22 cellular contexts compared by ENCODE assay signal in genomic region chr1:30572192-30572591, GRCh38.
DNase-seq lines count a peak whose midpoint lies in the region; ATAC-seq and TF ChIP-seq lines count a peak whose summit lies in the region.
"Had no signal": no experiment of that assay in that cellular context is flagged by ENCODE, and none has a peak within 500 bp of the region (broad histone marks: within the 10 kb centered on the region; RNA-seq: fewer than 3 reads in every experiment).

No MANE protein-coding gene starts in this region.

- H3K27me3 Mint-ChIP-seq in HFFc6 (ENCODE audit: insufficient read depth) = peaks cover 26% of the 10 kb centered on the region

- no peak for TF ChIP-seq POLR2A in erythroblast (IDR thresholded peaks at IDR 0.05; ENCODE audit: low read length)

- CTCF ChIA-PET in SK-N-SH (lab: Yijun Ruan, JAX) = interaction anchor here (0.6 to 1.6 kb wide), 3 partner anchors 192 to 483 kb away, joined by 3 to 6 read pairs (median 3); no protein-coding TSS in a partner anchor

- POLR2A ChIA-PET in SK-N-SH (lab: Yijun Ruan, JAX) = no interaction called here

- H3K79me2 ChIP-seq in SK-N-SH (ENCODE audit: insufficient read depth) = no peaks in the 10 kb centered on the region

- no peaks in the 10 kb centered on the region for H3K4me1 Mint-ChIP-seq in HFFc6 (ENCODE audit: low read depth)
- H3K4me1 Mint-ChIP-seq: activated CD4-positive, alpha-beta T cell treated with anti-CD3 and anti-CD28 coated beads for 36 hours; CD4-positive, alpha-beta memory T cell had no signal

- DNase-seq in SK-N-SH (peak; percentile 33), HFFc6 (peak; percentile 48), epithelial cell of proximal tubule (ENCODE audit: low read depth) (no peak), psoas muscle (no peak), HPDE6-E6E7 (ENCODE audit: extremely low spot score) (no peak), NK-92 (lab: John Stamatoyannopoulos, UW; ENCODE audit: unreplicated experiment) (no peak), erythroblast (lab: John Stamatoyannopoulos, UW) (no peak)
- DNase-seq: activated CD4-positive, alpha-beta T cell treated with anti-CD3 and anti-CD28 coated beads for 36 hours; activated effector memory CD4-positive, alpha-beta T cell treated with anti-CD3 and anti-CD28 coated beads, Interleukin-2, amount 50 U/mL, for 16 hours; adrenal gland; CD4-positive, alpha-beta memory T cell; DMS79; effector CD4-positive, alpha-beta T cell; hippocampal formation; kidney; midbrain; NCI-H748 treated with DMSO at 0.1 percent for 48 hours; PC-9; stimulated activated CD4-positive, alpha-beta T cell treated with anti-CD3 and anti-CD28 coated beads, Interleukin-12 subunit alpha, Interleukin-12 subunit beta, amount 100 ng/mL, for 4 hours had no signal

- H3K9me3 ChIP-seq in SK-N-SH (no peaks in the 10 kb centered on the region), psoas muscle (no peaks in the 10 kb centered on the region)
- H3K9me3 ChIP-seq: adrenal gland, HAP-1 had no signal

- no peaks in the 10 kb centered on the region for H3F3A ChIP-seq in SK-N-SH (replicated peaks; ENCODE audit: insufficient read depth)

- no peak for TF ChIP-seq EP300 in SK-N-SH (IDR thresholded peaks at IDR 0.05; ENCODE audit: borderline replicate concordance in 1 of 2, low read depth in 1 of 2, low read length in 1 of 2)

- H3K36me3 ChIP-seq in SK-N-SH (replicated peaks in 1 of 2; ENCODE audit: control insufficient read depth in 1 of 2, insufficient read depth in 2 of 2, low read length in 1 of 2) (no peaks in the 10 kb centered on the region), psoas muscle (ENCODE audit: insufficient read depth in 1 of 2, low read depth in 1 of 2) (no peaks in the 10 kb centered on the region)
- H3K36me3 ChIP-seq: adrenal gland, cardiac muscle cell, HAP-1 had no signal

- ATAC-seq in SK-N-SH treated with all-trans-retinoic acid at 6 μM for 48 hours (no peak), psoas muscle (peak; percentile 65 to 84 (median 76))
- ATAC-seq: activated CD4-positive, alpha-beta T cell treated with anti-CD3 and anti-CD28 coated beads for 36 hours had no signal

- H2AFZ ChIP-seq in SK-N-SH (ENCODE audit: low read depth) = no peak overlapping the region
- H2AFZ ChIP-seq: PC-9 had no signal

- no peak overlapping the region for H3K4me3 Mint-ChIP-seq in HFFc6
- H3K4me3 Mint-ChIP-seq: activated CD4-positive, alpha-beta T cell treated with anti-CD3 and anti-CD28 coated beads for 36 hours; CD4-positive, alpha-beta memory T cell had no signal

- H3K27ac ChIP-seq in SK-N-SH (ENCODE audit: low read depth in 2 of 2, low read length in 1 of 2) = no peak overlapping the region
- no peak overlapping the region for H3K27ac ChIP-seq in psoas muscle
- H3K27ac ChIP-seq: adrenal gland, cardiac muscle cell, PC-9 had no signal

- H3K27me3 ChIP-seq in SK-N-SH (ENCODE audit: insufficient read depth) = no peaks in the 10 kb centered on the region
- H3K27me3 ChIP-seq in psoas muscle (ENCODE audit: insufficient read depth in 3 of 3, low read length in 2 of 3) = no peaks in the 10 kb centered on the region
- H3K27me3 ChIP-seq: adrenal gland, cardiac muscle cell had no signal

- no peaks in the 10 kb centered on the region for H4K20me1 ChIP-seq in SK-N-SH (ENCODE audit: insufficient read depth)

- peak; percentile 37 for TF ChIP-seq RAD21 in SK-N-SH (IDR thresholded peaks at IDR 0.05; ENCODE audit: low read length)

- H3K4me1 ChIP-seq in SK-N-SH (ENCODE audit: control insufficient read depth in 1 of 2, insufficient read depth in 2 of 2, low read depth in 1 of 2, low read length in 1 of 2) (peaks cover 0 to 25% of the 10 kb centered on the region in 2 experiments; a peak in 1 of 4 replicates), psoas muscle (no peaks in the 10 kb centered on the region)
- H3K4me1 ChIP-seq: adrenal gland, HAP-1 had no signal

- H3K4me3 ChIP-seq in SK-N-SH (ENCODE audit: low read depth in 2 of 2, low read length in 1 of 2) = no peak overlapping the region
- H3K4me3 ChIP-seq in epithelial cell of proximal tubule (ENCODE audit: low read depth, low read length) = no peak overlapping the region
- no peak overlapping the region for H3K4me3 ChIP-seq in psoas muscle
- H3K4me3 ChIP-seq: adrenal gland, cardiac muscle cell, HAP-1, PC-9 had no signal

- TF ChIP-seq CTCF in SK-N-SH (IDR thresholded peaks at IDR 0.05) (no peak; the same call in 1 of the 2 replicates), HFFc6 (IDR thresholded peaks at IDR 0.05) (peak; percentile 51; the same call in 1 of the 2 replicates), epithelial cell of proximal tubule (conservative IDR thresholded peaks at IDR 0.05; ENCODE audit: low read depth, low read length) (peak; percentile 40), psoas muscle (IDR thresholded peaks at IDR 0.05) (peak; percentile 24)

- H3K27ac Mint-ChIP-seq in HFFc6 = no peak overlapping the region
- H3K27ac Mint-ChIP-seq: activated CD4-positive, alpha-beta T cell treated with anti-CD3 and anti-CD28 coated beads for 36 hours; CD4-positive, alpha-beta memory T cell had no signal

- H3K9me3 Mint-ChIP-seq in HFFc6 = no peaks in the 10 kb centered on the region

- no peak overlapping the region for H3K4me2 ChIP-seq in SK-N-SH
- H3K4me2 ChIP-seq: PC-9 had no signal

- no peaks in the 10 kb centered on the region for H3K36me3 Mint-ChIP-seq in HFFc6 (ENCODE audit: low read depth)
- H3K36me3 Mint-ChIP-seq: CD4-positive, alpha-beta memory T cell had no signal

- H3K9ac ChIP-seq in SK-N-SH = no peak overlapping the region

- no peaks in the 10 kb centered on the region for H3K9me2 ChIP-seq in SK-N-SH

- intact Hi-C loops in psoas muscle (cut with DNase I) = no loop called here

TF ChIP-seq in SK-N-SH, 30 proteins besides CTCF, POLR2A, EP300 and RAD21 (continues in another document):
- TF ChIP-seq RXRA (IDR thresholded peaks at IDR 0.05; ENCODE audit: borderline replicate concordance, low read depth) = no peak
- no peak for TF ChIP-seq GATA2 (CRISPR knock-in tag; IDR thresholded peaks at IDR 0.05)
- TF ChIP-seq, protein P1, sequence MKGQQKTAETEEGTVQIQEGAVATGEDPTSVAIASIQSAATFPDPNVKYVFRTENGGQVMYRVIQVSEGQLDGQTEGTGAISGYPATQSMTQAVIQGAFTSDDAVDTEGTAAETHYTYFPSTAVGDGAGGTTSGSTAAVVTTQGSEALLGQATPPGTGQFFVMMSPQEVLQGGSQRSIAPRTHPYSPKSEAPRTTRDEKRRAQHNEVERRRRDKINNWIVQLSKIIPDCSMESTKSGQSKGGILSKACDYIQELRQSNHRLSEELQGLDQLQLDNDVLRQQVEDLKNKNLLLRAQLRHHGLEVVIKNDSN (IDR thresholded peaks at IDR 0.05; ENCODE audit: borderline replicate concordance, low read depth) = no peak
- no peak for TF ChIP-seq POLR2AphosphoS5 (IDR thresholded peaks at IDR 0.05; ENCODE audit: low read depth, low read length)
- TF ChIP-seq TEAD4 (IDR thresholded peaks at IDR 0.05; ENCODE audit: borderline replicate concordance, insufficient read depth) = no peak
- no peak for TF ChIP-seq SIN3A (IDR thresholded peaks at IDR 0.05; ENCODE audit: borderline replicate concordance, low read depth, low read length)
- no peak for TF ChIP-seq TAF1 (IDR thresholded peaks at IDR 0.05; ENCODE audit: borderline replicate concordance, low read depth, low read length)
- TF ChIP-seq FOXM1 (IDR thresholded peaks at IDR 0.05; ENCODE audit: low read depth) = no peak
- TF ChIP-seq FOSL2 (IDR thresholded peaks at IDR 0.05; ENCODE audit: borderline replicate concordance, low read depth) = no peak
- no peak for TF ChIP-seq JUND (IDR thresholded peaks at IDR 0.05)
- no peak for TF ChIP-seq TCF12 (IDR thresholded peaks at IDR 0.05)
- no peak for TF ChIP-seq RFX5 (IDR thresholded peaks at IDR 0.05; ENCODE audit: low read length)
- TF ChIP-seq YY1 (IDR thresholded peaks at IDR 0.05; ENCODE audit: low read depth) = no peak
- no peak for TF ChIP-seq CHD2 (IDR thresholded peaks at IDR 0.05; ENCODE audit: low read length, partially characterized antibody)
- no peak for TF ChIP-seq NRF1 (IDR thresholded peaks at IDR 0.05; ENCODE audit: low read depth, low read length)
- no peak for TF ChIP-seq MEF2A (IDR thresholded peaks at IDR 0.05; ENCODE audit: borderline replicate concordance, low read depth)

TF ChIP-seq in SK-N-SH treated with all-trans-retinoic acid at 6 μM for 48 hours, 23 proteins besides CTCF, POLR2A, EP300 and RAD21 (continues in another document):
- no peak for TF ChIP-seq ARNTL (CRISPR knock-in tag; IDR thresholded peaks at IDR 0.05; ENCODE audit: borderline replicate concordance, low read depth)
- TF ChIP-seq PATZ1 (CRISPR knock-in tag; IDR thresholded peaks at IDR 0.05; ENCODE audit: borderline replicate concordance) = no peak
- TF ChIP-seq CSDC2 (CRISPR knock-in tag; IDR thresholded peaks at IDR 0.05) = no peak
- TF ChIP-seq OSR1 (CRISPR knock-in tag; IDR thresholded peaks at IDR 0.05) = no peak
- TF ChIP-seq ZNF70 (CRISPR knock-in tag; IDR thresholded peaks at IDR 0.05) = no peak
- no peak for TF ChIP-seq GLIS3 (CRISPR knock-in tag; IDR thresholded peaks at IDR 0.05)
- no peak for TF ChIP-seq BACH2 (CRISPR knock-in tag; IDR thresholded peaks at IDR 0.05; ENCODE audit: borderline replicate concordance)

Comparison
In these comparisons a context has a peak if more than half of its experiments do, and no peak if none do; other contexts are left out.
1. DNase-seq: peak in SK-N-SH (single experiment) and HFFc6 (single experiment); none in epithelial cell of proximal tubule (single experiment), psoas muscle (0 of 2), HPDE6-E6E7 (single experiment), NK-92 (single experiment) and erythroblast (0 of 2).